Comparison of ENCODE assay signal across 18 cellular contexts in the genomic region with DNA sequence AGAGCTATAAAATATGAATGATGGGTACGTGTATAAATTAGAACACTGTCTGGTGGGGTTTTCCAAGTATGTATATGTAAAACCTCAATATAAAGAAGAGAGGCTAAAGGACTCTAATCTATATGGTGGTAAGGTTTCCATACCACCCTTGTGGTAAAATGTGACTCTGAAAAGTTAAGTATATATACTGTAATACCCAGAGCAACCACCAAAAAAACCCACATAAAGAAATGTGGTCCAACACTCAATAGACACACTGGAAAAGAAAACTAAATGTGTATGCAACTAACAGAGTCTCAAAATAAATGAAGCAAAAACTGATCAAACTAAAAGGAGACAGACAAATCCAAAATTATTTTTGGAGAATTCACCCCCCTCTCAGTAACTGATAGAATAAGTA.
A peak's percentile ranks its signal among the peaks of the same experiment; 100 is the strongest.
DNase-seq lines count a peak whose midpoint lies in the region; ATAC-seq, FAIRE-seq and TF ChIP-seq lines count a peak whose summit lies in the region.
"Had no signal": no experiment of that assay in that cellular context is flagged by ENCODE, and none has a peak within 500 bp of the region (broad histone marks: within the 10 kb centered on the region; RNA-seq: fewer than 3 reads in every experiment).

No MANE protein-coding gene starts in this region.

- no peak for TF ChIP-seq CTCF in K562 (IDR thresholded peaks at IDR 0.05 in 2 of 3, conservative IDR thresholded peaks at IDR 0.05 in 1 of 3; ENCODE audit: insufficient read depth in 2 of 3, low read depth in 1 of 3, low read length in 3 of 3)

- no peaks in the 10 kb centered on the region for H4K20me1 ChIP-seq in K562 (replicated peaks; ENCODE audit: control insufficient read depth, insufficient read depth, low read length)

- H3K4me3 Mint-ChIP-seq in activated T-cell treated with anti-CD3 and anti-CD28 coated beads, Interleukin-2, amount 50 U/mL, for 4 hours: peak overlapping the region; percentile 45
- peak overlapping the region; percentile 67 for H3K4me3 Mint-ChIP-seq in stimulated activated effector memory CD8-positive, alpha-beta T cell treated with anti-CD3 and anti-CD28 coated beads, Interleukin-12 subunit alpha, Interleukin-12 subunit beta, amount 100 ng/mL, for 72 hours
- H3K4me3 Mint-ChIP-seq: nephron progenitor cell had no signal

- peaks cover 30% of the 10 kb centered on the region for H3K36me3 Mint-ChIP-seq in activated T-cell treated with anti-CD3 and anti-CD28 coated beads, Interleukin-2, amount 50 U/mL, for 4 hours (ENCODE audit: insufficient read depth)
- H3K36me3 Mint-ChIP-seq in stimulated activated effector memory CD8-positive, alpha-beta T cell treated with anti-CD3 and anti-CD28 coated beads, Interleukin-12 subunit alpha, Interleukin-12 subunit beta, amount 100 ng/mL, for 72 hours: peaks cover 91% of the 10 kb centered on the region

- peak; percentile 14 to 21 for ATAC-seq in activated T-cell treated with anti-CD3 and anti-CD28 coated beads, Interleukin-2, amount 50 U/mL, for 4 hours
- ATAC-seq in K562: peak; percentile 51; the same call in 1 of the 3 replicates
- peak; percentile 58 for ATAC-seq in stimulated activated effector memory CD8-positive, alpha-beta T cell treated with anti-CD3 and anti-CD28 coated beads, Interleukin-12 subunit alpha, Interleukin-12 subunit beta, amount 100 ng/mL, for 72 hours
- no peak for ATAC-seq in GM21528 (IDR thresholded peaks at IDR 0.05; ENCODE audit: low FRiP score, unreplicated experiment)
- ATAC-seq: left lobe of liver had no signal

- H3K9me3 Mint-ChIP-seq in activated T-cell treated with anti-CD3 and anti-CD28 coated beads, Interleukin-2, amount 50 U/mL, for 4 hours: no peaks in the 10 kb centered on the region
- no peaks in the 10 kb centered on the region for H3K9me3 Mint-ChIP-seq in stimulated activated effector memory CD8-positive, alpha-beta T cell treated with anti-CD3 and anti-CD28 coated beads, Interleukin-12 subunit alpha, Interleukin-12 subunit beta, amount 100 ng/mL, for 72 hours
- H3K9me3 Mint-ChIP-seq: nephron progenitor cell had no signal

- POLR2A ChIA-PET in K562 (lab: Yijun Ruan, JAX): no interaction called here

- no peaks in the 10 kb centered on the region for H3K9me1 ChIP-seq in K562 (ENCODE audit: control insufficient read depth, insufficient read depth, low read length)

- no peaks in the 10 kb centered on the region for H3K9me3 ChIP-seq in K562 (replicated peaks; ENCODE audit: control insufficient read depth, insufficient read depth, low read depth, low read length)
- no peaks in the 10 kb centered on the region for H3K9me3 ChIP-seq in small intestine (ENCODE audit: control insufficient read depth, low read depth)
- H3K9me3 ChIP-seq: SJSA1, tibial artery had no signal

- peaks cover 21% of the 10 kb centered on the region for H3K79me2 ChIP-seq in K562 (ENCODE audit: control insufficient read depth, insufficient read depth, low read length)

- peaks cover 85% of the 10 kb centered on the region for H3K36me3 ChIP-seq in K562 (ENCODE audit: control insufficient read depth, insufficient read depth, low read length)
- peaks cover 5 to 7% of the 10 kb centered on the region in 2 donors for H3K36me3 ChIP-seq in small intestine (ENCODE audit: control insufficient read depth in 2 of 2, insufficient read depth in 2 of 2, low read length in 2 of 2)

- H3K27ac Mint-ChIP-seq in stimulated activated effector memory CD8-positive, alpha-beta T cell treated with anti-CD3 and anti-CD28 coated beads, Interleukin-12 subunit alpha, Interleukin-12 subunit beta, amount 100 ng/mL, for 72 hours: peak overlapping the region; percentile 90
- H3K27ac Mint-ChIP-seq: nephron progenitor cell had no signal

- TF ChIP-seq POLR2A in K562 (conservative IDR thresholded peaks at IDR 0.05): no peak

- H3K27ac ChIP-seq in K562 (ENCODE audit: extremely low read depth, low read depth, low read length): no peak overlapping the region
- H3K27ac ChIP-seq in small intestine (ENCODE audit: low read depth in 1 of 2, low read length in 1 of 2): no peak overlapping the region
- H3K27ac ChIP-seq: SJSA1, tibial artery had no signal

- CTCF ChIA-PET in K562 (lab: Yijun Ruan, JAX; ENCODE audit: low intra/inter-chr PET ratio): no interaction called here

- peaks cover 80% of the 10 kb centered on the region for H3K4me1 Mint-ChIP-seq in activated T-cell treated with anti-CD3 and anti-CD28 coated beads, Interleukin-2, amount 50 U/mL, for 4 hours (ENCODE audit: low read depth)
- peaks cover 66% of the 10 kb centered on the region for H3K4me1 Mint-ChIP-seq in stimulated activated effector memory CD8-positive, alpha-beta T cell treated with anti-CD3 and anti-CD28 coated beads, Interleukin-12 subunit alpha, Interleukin-12 subunit beta, amount 100 ng/mL, for 72 hours

- in situ Hi-C loops in K562 (cut with MboI): no loop called here

- H3K4me3 ChIP-seq in K562 (no peak overlapping the region), small intestine (ENCODE audit: low read depth in 1 of 2, low read length in 2 of 2) (no peak overlapping the region)
- H3K4me3 ChIP-seq: SJSA1, tibial artery had no signal

- H3K27me3 ChIP-seq in K562 (ENCODE audit: control insufficient read depth in 2 of 2, insufficient read depth in 2 of 2, low read length in 2 of 2) (no peaks in the 10 kb centered on the region), small intestine (ENCODE audit: control insufficient read depth in 2 of 2, insufficient read depth in 2 of 2, low read length in 2 of 2) (no peaks in the 10 kb centered on the region)
- H3K27me3 ChIP-seq: SJSA1, tibial artery had no signal

- no peak for TF ChIP-seq EP300 in K562 (IDR thresholded peaks at IDR 0.05; ENCODE audit: low read length)

- BruUV-seq in K562 (replicated peaks; lab: Mats Ljungman, UMichigan): no TSS peak

- WGBS in K562 (ENCODE audit: insufficient coverage, low coverage, missing lambda C conversion rate): 88% methylated on average over 1 of the region's 1 CpG
- WGBS in small intestine, 3 donors: 74 to 94% (median 75%) methylated on average over 1 of the region's 1 CpG

- H3K27me3 Mint-ChIP-seq in activated T-cell treated with anti-CD3 and anti-CD28 coated beads, Interleukin-2, amount 50 U/mL, for 4 hours (ENCODE audit: low read depth): no peaks in the 10 kb centered on the region

- no peak for DNase-seq in activated T-cell treated with anti-CD3 and anti-CD28 coated beads, Interleukin-2, amount 50 U/mL, for 4 hours
- DNase-seq in activated T-cell treated with anti-CD3 and anti-CD28 coated beads, Interleukin-2, amount 50 U/mL, for 1 hour: no peak
- DNase-seq in OCI-M1 (lab: John Stamatoyannopoulos, UW) (peak; percentile 51), K562 (ENCODE audit: extremely low read depth in 1 of 4, low spot score in 3 of 4) (peak in 1 of 4 experiments; percentile 26), NCI-H2196 (lab: John Stamatoyannopoulos, UW; ENCODE audit: unreplicated experiment) (no peak), small intestine (no peak)
- DNase-seq in stimulated activated effector memory CD8-positive, alpha-beta T cell treated with anti-CD3 and anti-CD28 coated beads, Interleukin-12 subunit alpha, Interleukin-12 subunit beta, amount 100 ng/mL, for 72 hours (ENCODE audit: low spot score in 2 of 2): no peak
- DNase-seq: ACHN, GF-D8, Karpas-422, NCI-H1436, NCI-H446, nephron progenitor cell, tibial artery had no signal

- H2AFZ ChIP-seq in K562 (ENCODE audit: low read depth, low read length): no peak overlapping the region

- H3K4me2 ChIP-seq in K562 (ENCODE audit: insufficient read depth, low read length): no peak overlapping the region

- FAIRE-seq in K562 (lab: Jason Lieb, UNC) (no peak), small intestine (lab: Jason Lieb, UNC) (no peak)
- FAIRE-seq: TTC549 had no signal

- intact Hi-C loops in K562 (cut with micrococcal nuclease): no loop called here

- no peak for TF ChIP-seq RAD21 in K562 (CRISPR knock-in tag; conservative IDR thresholded peaks at IDR 0.05 in 1 of 2, IDR thresholded peaks at IDR 0.05 in 1 of 2)

- H3K4me1 ChIP-seq in K562 (replicated peaks in 1 of 2; ENCODE audit: control insufficient read depth in 2 of 2, insufficient read depth in 2 of 2, low read length in 2 of 2) (peaks cover 0 to 10% of the 10 kb centered on the region in 2 experiments; a peak in 2 of 5 replicates), small intestine (ENCODE audit: control insufficient read depth in 2 of 2, insufficient read depth in 1 of 2, low read depth in 1 of 2, low read length in 1 of 2) (no peaks in the 10 kb centered on the region)
- H3K4me1 ChIP-seq: SJSA1, tibial artery had no signal

- no peak overlapping the region for H3K9ac ChIP-seq in K562 (ENCODE audit: insufficient read depth in 1 of 2, low read depth in 2 of 2, low read length in 2 of 2)

TF ChIP-seq in K562, 482 proteins besides CTCF, POLR2A, EP300 and RAD21:
- no peak for TF ChIP-seq PHF8 (IDR thresholded peaks at IDR 0.05; ENCODE audit: borderline replicate concordance, low read length)
